In genomic region chr19:46924874-46925547, GRCh38 we compare ENCODE assay signal across 8 cellular contexts.
A peak's percentile ranks its signal among the peaks of the same experiment; 100 is the strongest.
DNase-seq lines count a peak whose midpoint lies in the region; ATAC-seq and TF ChIP-seq lines count a peak whose summit lies in the region.

No MANE protein-coding gene starts in this region.

- H3K4me3 ChIP-seq in duodenal mucosa (ENCODE audit: low read depth in 1 of 2, low read length in 2 of 2): peak overlapping the region in 1 of 2 donors; percentile 33

- POLR2A ChIA-PET in CD4-positive, alpha-beta T cell (lab: Charles Lee): interaction anchor here (1.1 to 1.6 kb wide), 4 partner anchors 15 to 68 kb away, joined by 3 to 7 read pairs (median 4); partner anchors contain the start of gene ARHGAP35

- no peaks in the 10 kb centered on the region for H3K9me3 ChIP-seq in CD4-positive, alpha-beta T cell (ENCODE audit: control insufficient read depth, low read length)
- H3K9me3 ChIP-seq in duodenal mucosa (ENCODE audit: control insufficient read depth in 1 of 2, low read length in 2 of 2): no peaks in the 10 kb centered on the region

- no peaks in the 10 kb centered on the region for H3K27me3 ChIP-seq in CD4-positive, alpha-beta T cell (ENCODE audit: control insufficient read depth, insufficient read depth, low read length)
- no peaks in the 10 kb centered on the region for H3K27me3 ChIP-seq in duodenal mucosa (ENCODE audit: control insufficient read depth in 1 of 2, insufficient read depth in 2 of 2, low read length in 2 of 2)

- peaks cover 37% of the 10 kb centered on the region for H3K36me3 Mint-ChIP-seq in CD4-positive, alpha-beta T cell (ENCODE audit: low read depth)
- peaks cover 19% of the 10 kb centered on the region for H3K36me3 Mint-ChIP-seq in neural crest cell (ENCODE audit: low read depth)

- H3K4me3 Mint-ChIP-seq in CD4-positive, alpha-beta T cell: peak overlapping the region; percentile 32
- peak overlapping the region; percentile 3 for H3K4me3 Mint-ChIP-seq in neural crest cell

- peaks cover 10 to 26% of the 10 kb centered on the region in 2 donors for H3K36me3 ChIP-seq in duodenal mucosa (ENCODE audit: control insufficient read depth in 1 of 2, insufficient read depth in 2 of 2, low read length in 2 of 2)

- H3K27ac Mint-ChIP-seq in CD4-positive, alpha-beta T cell: peak overlapping the region; percentile 10
- no peak overlapping the region for H3K27ac Mint-ChIP-seq in neural crest cell (ENCODE audit: unreplicated experiment)

- intact Hi-C loops in CD4-positive, alpha-beta T cell (cut with DNase I, micrococcal nuclease): loop anchor here in 1 of 2 experiments (5.0 kb wide), 1 partner anchor 67 kb away; no protein-coding TSS in a partner anchor

- no peaks in the 10 kb centered on the region for H3K9me3 Mint-ChIP-seq in CD4-positive, alpha-beta T cell
- no peaks in the 10 kb centered on the region for H3K9me3 Mint-ChIP-seq in neural crest cell

- peaks cover 52% of the 10 kb centered on the region for H3K4me1 Mint-ChIP-seq in CD4-positive, alpha-beta T cell (ENCODE audit: low read depth)
- peaks cover 76% of the 10 kb centered on the region for H3K4me1 Mint-ChIP-seq in neural crest cell

- H3K4me1 ChIP-seq in duodenal mucosa (ENCODE audit: control insufficient read depth in 1 of 2, insufficient read depth in 2 of 2, low read length in 2 of 2): peaks cover 30 to 41% of the 10 kb centered on the region in 2 donors

- ATAC-seq in CD4-positive, alpha-beta T cell (ENCODE audit: poor library complexity): peak; percentile 44
- ATAC-seq in HG03520 (IDR thresholded peaks at IDR 0.05; ENCODE audit: unreplicated experiment) (no peak), HG03280 (IDR thresholded peaks at IDR 0.05; ENCODE audit: unreplicated experiment) (no peak)

- peak in 1 of 10 experiments; percentile 4 for DNase-seq in CD4-positive, alpha-beta T cell
- DNase-seq in NCI-H226 (peak; percentile 51), neural crest cell (ENCODE audit: low read depth, low spot score) (no peak), NCI-H82 (lab: John Stamatoyannopoulos, UW) (no peak), NCI-H2196 (lab: John Stamatoyannopoulos, UW; ENCODE audit: unreplicated experiment) (no peak)

- CTCF ChIA-PET in CD4-positive, alpha-beta T cell (lab: Charles Lee): interaction anchor here (1.5 kb wide), 1 partner anchor 66 kb away, joined by 4 read pairs; no protein-coding TSS in a partner anchor

- H3K27ac ChIP-seq in CD4-positive, alpha-beta T cell (ENCODE audit: low read depth, low read length): no peak overlapping the region
- H3K27ac ChIP-seq in duodenal mucosa (ENCODE audit: low read depth, low read length): peak overlapping the region; percentile 37

- TF ChIP-seq CTCF in CD4-positive, alpha-beta T cell (IDR thresholded peaks at IDR 0.05): no peak
- TF ChIP-seq CTCF in neural crest cell (conservative IDR thresholded peaks at IDR 0.05): no peak

- peak overlapping the region; percentile 19 for H3K9ac ChIP-seq in duodenal mucosa (ENCODE audit: low read depth in 1 of 2, low read length in 2 of 2)

- no peaks in the 10 kb centered on the region for H3K27me3 Mint-ChIP-seq in CD4-positive, alpha-beta T cell
- no peaks in the 10 kb centered on the region for H3K27me3 Mint-ChIP-seq in neural crest cell (ENCODE audit: low read depth)
